13 cellular contexts compared by ENCODE assay signal in genomic region chr3:151219056-151219455, GRCh38. TPM values are rescaled to one million over a fixed set of nuclear protein-coding genes. Genes with fewer than 3 reads are reported as not detected.
A peak's percentile ranks its signal among the peaks of the same experiment; 100 is the strongest.
DNase-seq lines count a peak whose midpoint lies in the region; ATAC-seq, FAIRE-seq and TF ChIP-seq lines count a peak whose summit lies in the region.
"Had no signal": no experiment of that assay in that cellular context is flagged by ENCODE, and none has a peak within 500 bp of the region (broad histone marks: within the 10 kb centered on the region; RNA-seq: fewer than 3 reads in every experiment).

No MANE protein-coding gene starts in this region.

- TF ChIP-seq CTCF in A549 (IDR thresholded peaks at IDR 0.05) (no peak), RWPE2 (IDR thresholded peaks at IDR 0.05; ENCODE audit: poor library complexity, severe bottlenecking) (no peak), fibroblast of the aortic adventitia (IDR thresholded peaks at IDR 0.05; ENCODE audit: insufficient read depth, low read length) (no peak)

- no peak for TF ChIP-seq EP300 in A549 (IDR thresholded peaks at IDR 0.05)

- H3K27me3 ChIP-seq in RWPE2 (ENCODE audit: insufficient read depth, poor library complexity, severe bottlenecking) = no peaks in the 10 kb centered on the region
- H3K27me3 ChIP-seq: uterus had no signal

- H3K9me3 ChIP-seq in A549 = no peaks in the 10 kb centered on the region
- H3K9me3 ChIP-seq in RWPE2 (ENCODE audit: severe bottlenecking) = no peaks in the 10 kb centered on the region
- H3K9me3 ChIP-seq: uterus had no signal

- no peak for FAIRE-seq in A549 (lab: Jason Lieb, UNC)

- ATAC-seq in A549 = peak; percentile 62 to 70
- ATAC-seq in RWPE2 (ENCODE audit: low read depth) = peak; percentile 99
- ATAC-seq: CD8-positive, alpha-beta T cell had no signal

- peak overlapping the region; percentile 30; the same call in 2 of the 3 replicates for H3K4me2 ChIP-seq in A549

- H3K4me3 ChIP-seq in A549 = no peak overlapping the region
- no peak overlapping the region for H3K4me3 ChIP-seq in RWPE2 (ENCODE audit: severe bottlenecking)
- no peak overlapping the region for H3K4me3 ChIP-seq in fibroblast of the aortic adventitia (ENCODE audit: low read depth, low read length)
- H3K4me3 ChIP-seq: skin epidermis, uterus had no signal

- TF ChIP-seq POLR2A in A549 (IDR thresholded peaks at IDR 0.05; ENCODE audit: low read length) = no peak

- H3K27ac ChIP-seq in A549 (no peak overlapping the region), RWPE2 (ENCODE audit: poor library complexity, severe bottlenecking) (peak overlapping the region; percentile 31)
- H3K27ac ChIP-seq: skin epidermis, uterus had no signal

- H3K4me1 ChIP-seq in A549 (peaks cover 22% of the 10 kb centered on the region), RWPE2 (ENCODE audit: insufficient read depth, poor library complexity, severe bottlenecking) (peaks cover 12% of the 10 kb centered on the region)

- POLR2A ChIA-PET in A549 (lab: Yijun Ruan, JAX) = interaction anchor here (0.7 kb wide), 1 partner anchor 14 kb away, joined by 4 read pairs; no protein-coding TSS in a partner anchor

- no peaks in the 10 kb centered on the region for H3K36me3 ChIP-seq in RWPE2 (ENCODE audit: low read depth)
- H3K36me3 ChIP-seq: uterus had no signal

- DNase-seq in A549 (ENCODE audit: low read depth in 1 of 2, low spot score in 1 of 2) = peak; percentile 10 to 25
- DNase-seq in EL = peak; percentile 82
- DNase-seq in RWPE2 (ENCODE audit: low spot score) = no peak
- peak; percentile 76 for DNase-seq in fibroblast of the aortic adventitia (ENCODE audit: low read depth)
- no peak for DNase-seq in SHP77 treated with DMSO at 0.1 percent for 48 hours (lab: John Stamatoyannopoulos, UW)
- DNase-seq in foreskin melanocyte = no peak
- no peak for DNase-seq in Kasumi-1 (lab: John Stamatoyannopoulos, UW)
- no peak for DNase-seq in GM19240 (ENCODE audit: insufficient read length, low spot score)
- DNase-seq: CD8-positive, alpha-beta T cell; naive B cell; NCI-H510A treated with DMSO at 0.1 percent for 48 hours; uterus had no signal

- no peak for TF ChIP-seq RAD21 in A549 (conservative IDR thresholded peaks at IDR 0.05 in 1 of 2, IDR thresholded peaks at IDR 0.05 in 1 of 2)

- CTCF ChIA-PET in A549 (lab: Yijun Ruan, JAX) = interaction anchor here (0.7 to 4.4 kb wide), 5 partner anchors 9 to 220 kb away, joined by 3 to 36 read pairs (median 12); no protein-coding TSS in a partner anchor

- 0% methylated on average over 1 of the region's 1 CpG for WGBS in A549 (ENCODE audit: missing lambda C conversion rate)

TF ChIP-seq in A549, 52 proteins besides CTCF, POLR2A, EP300 and RAD21:
- TF ChIP-seq RNF2 (IDR thresholded peaks at IDR 0.05; ENCODE audit: borderline replicate concordance, low read depth) = no peak
- peak; percentile 53 for TF ChIP-seq JUNB (IDR thresholded peaks at IDR 0.05)
- peak; percentile 14; the same call in 1 of the 2 replicates for TF ChIP-seq GATA3 (IDR thresholded peaks at IDR 0.05; ENCODE audit: borderline replicate concordance)
- no peak for TF ChIP-seq HEYL (CRISPR knock-in tag; IDR thresholded peaks at IDR 0.05)
- no peak for TF ChIP-seq MAZ (IDR thresholded peaks at IDR 0.05; ENCODE audit: borderline replicate concordance, low read depth, low read length)
- TF ChIP-seq TP53 (CRISPR knock-in tag; IDR thresholded peaks at IDR 0.05) = no peak
- TF ChIP-seq CBX8 (IDR thresholded peaks at IDR 0.05) = no peak
- TF ChIP-seq FOSL2 (IDR thresholded peaks at IDR 0.05) = 0 out of 2 replicates have a peak, but pooled peaks have one; percentile 36
- peak; percentile 48; the same call in 1 of the 2 replicates for TF ChIP-seq FOSL2 (CRISPR knock-in tag; IDR thresholded peaks at IDR 0.05)
- no peak for TF ChIP-seq POLR2AphosphoS2 (conservative IDR thresholded peaks at IDR 0.05; ENCODE audit: low read length)

RNA-seq across cellular contexts. Expression of gene GPR171, which starts 16.0 kb away (rescaled TPM):
- polyA plus RNA-seq in A549 (2011; rRNA removed) (not detected in 2 replicates), A549 (2017; fragmentation: RNase III; extraction: RNeasy Plus Mini Kit Qiagen cat#74134 plus additional on column Dnase treatment) (not detected in 3 replicates)
- not detected in 2 replicates for polyA plus RNA-seq in A549 (2012; cell fraction: cytosol; rRNA removed)
- not detected in 2 replicates for polyA plus RNA-seq in A549 (2012; cell fraction: nucleus; rRNA removed)
- not detected in 2 replicates for polyA minus RNA-seq in A549 (2011; rRNA and poly(A)+ RNA removed)
- total RNA-seq in fibroblast of the aortic adventitia (ENCODE audit: low replicate concordance) = not detected in 2 replicates

RNA-seq across cellular contexts. Expression of gene P2RY14, which starts 59.3 kb away (rescaled TPM):
- polyA plus RNA-seq in A549 (2011; rRNA removed) (not detected in 2 replicates), A549 (2017; fragmentation: RNase III; extraction: RNeasy Plus Mini Kit Qiagen cat#74134 plus additional on column Dnase treatment) (not detected in 3 replicates)
- not detected in 2 replicates for polyA plus RNA-seq in A549 (2012; cell fraction: cytosol; rRNA removed)
- polyA plus RNA-seq in A549 (2012; cell fraction: nucleus; rRNA removed) = not detected in 2 replicates
- not detected in 2 replicates for polyA minus RNA-seq in A549 (2011; rRNA and poly(A)+ RNA removed)
- 0.41 TPM in 1 of 2 replicates, not detected in the other for total RNA-seq in fibroblast of the aortic adventitia (ENCODE audit: low replicate concordance)

Comparison
In these comparisons a context has a peak if more than half of its experiments do, and no peak if none do; other contexts are left out.
1. DNase-seq: peak in A549 (2 of 2), EL (single experiment) and fibroblast of the aortic adventitia (single experiment); none in RWPE2 (single experiment), SHP77 treated with DMSO at 0.1 percent for 48 hours (single experiment), foreskin melanocyte (single experiment), Kasumi-1 (0 of 2) and GM19240 (single experiment).